19 cellular contexts compared by ENCODE assay signal in the genomic region with DNA sequence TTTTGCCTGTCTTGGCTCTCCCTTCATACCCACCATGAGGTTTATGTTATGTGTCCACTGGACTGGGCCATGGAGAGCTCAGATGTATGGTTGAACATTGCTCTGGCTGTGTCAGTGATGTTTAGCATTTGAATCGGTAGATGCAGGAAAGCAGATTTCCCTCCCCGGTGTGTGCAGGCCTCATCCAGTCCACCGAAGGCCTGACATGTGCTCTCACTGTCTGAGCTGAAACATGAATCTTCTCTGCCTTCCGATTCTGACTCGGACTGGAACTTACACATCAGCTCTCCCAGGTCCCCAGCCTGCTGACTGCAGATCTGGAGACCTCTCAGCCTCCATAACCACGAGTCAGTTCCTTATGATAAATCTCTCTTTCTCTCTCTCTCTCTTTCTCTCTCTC.
A peak's percentile ranks its signal among the peaks of the same experiment; 100 is the strongest.
DNase-seq lines count a peak whose midpoint lies in the region; ATAC-seq and TF ChIP-seq lines count a peak whose summit lies in the region.
"Had no signal": no experiment of that assay in that cellular context is flagged by ENCODE, and none has a peak within 500 bp of the region (broad histone marks: within the 10 kb centered on the region; RNA-seq: fewer than 3 reads in every experiment).

No MANE protein-coding gene starts in this region.

- no peak for ATAC-seq in activated T-cell treated with anti-CD3 and anti-CD28 coated beads, Interleukin-2, amount 50 U/mL, for 4 hours

- no peaks in the 10 kb centered on the region for H3K4me1 Mint-ChIP-seq in MCF 10A (ENCODE audit: insufficient read depth, unreplicated experiment)
- no peaks in the 10 kb centered on the region for H3K4me1 Mint-ChIP-seq in activated T-cell treated with anti-CD3 and anti-CD28 coated beads, Interleukin-2, amount 50 U/mL, for 4 hours (ENCODE audit: low read depth)

- dilution Hi-C loops in mammary epithelial cell (cut with HindIII; ENCODE audit: low sequenced_read_pairs) = no loop called here

- H3K9ac ChIP-seq in mammary epithelial cell (ENCODE audit: insufficient read depth, low read length) = no peak overlapping the region

- no peaks in the 10 kb centered on the region for H3K36me3 Mint-ChIP-seq in MCF 10A (ENCODE audit: insufficient read depth, unreplicated experiment)
- H3K36me3 Mint-ChIP-seq in activated T-cell treated with anti-CD3 and anti-CD28 coated beads, Interleukin-2, amount 50 U/mL, for 4 hours (ENCODE audit: insufficient read depth) = no peaks in the 10 kb centered on the region

- H3K36me3 ChIP-seq in mammary epithelial cell (ENCODE audit: insufficient read depth, low read length) (no peaks in the 10 kb centered on the region), esophagus muscularis mucosa (no peaks in the 10 kb centered on the region)
- H3K36me3 ChIP-seq: BE2C had no signal

- no peak overlapping the region for H3K27ac Mint-ChIP-seq in MCF 10A (ENCODE audit: low read depth, unreplicated experiment)

- 100% methylated on average over 3 of the region's 6 CpGs for WGBS in mammary epithelial cell (ENCODE audit: low coverage, missing lambda C conversion rate)
- WGBS in esophagus muscularis mucosa = 88% methylated on average over 6 of the region's 6 CpGs

- no TSS peak for BruUV-seq in mammary epithelial cell (replicated peaks; lab: Mats Ljungman, UMichigan)
- no TSS peak for BruUV-seq in MCF 10A (replicated peaks; lab: Mats Ljungman, UMichigan)

- DNase-seq in mammary epithelial cell = peak; percentile 13
- no peak for DNase-seq in MCF 10A (ENCODE audit: unreplicated experiment)
- DNase-seq in esophagus muscularis mucosa (ENCODE audit: extremely low spot score) = peak; percentile 60
- DNase-seq in mesenteric fat pad (ENCODE audit: low spot score) = peak; percentile 47
- no peak for DNase-seq in HK-2 (ENCODE audit: unreplicated experiment)
- DNase-seq in HCEC 1CT = no peak
- no peak for DNase-seq in activated T-cell treated with anti-CD3 and anti-CD28 coated beads, Interleukin-2, amount 50 U/mL, for 4 hours
- DNase-seq: BE2C; EL; GF-D8; KG1; NCI-H1105; NCI-H146; NCI-H2029 treated with DMSO at 0.1 percent for 48 hours; NCI-H345; NCI-H524; NCI-H774; NK-92 treated with Interleukin-12 subunit alpha and Interleukin-12 subunit beta, amount 100 ng/mL, for 24 hours had no signal

- H3K9me3 ChIP-seq in mammary epithelial cell (replicated peaks; ENCODE audit: insufficient read depth, low read length) (no peaks in the 10 kb centered on the region), esophagus muscularis mucosa (no peaks in the 10 kb centered on the region)
- H3K9me3 ChIP-seq: BE2C had no signal

- CTCF ChIA-PET in mammary epithelial cell (lab: Charles Lee; ENCODE audit: low non-redundant PET) (no interaction called here), MCF 10A (lab: Yijun Ruan, JAX) (interaction anchor here (0.8 to 0.9 kb wide), 2 partner anchors 42 to 250 kb away, joined by 4 to 5 read pairs; no protein-coding TSS in a partner anchor)

- H3K4me3 ChIP-seq in mammary epithelial cell (replicated peaks in 1 of 3; ENCODE audit: insufficient read depth in 1 of 3, low read depth in 2 of 3, low read length in 3 of 3) (no peak overlapping the region), esophagus muscularis mucosa (no peak overlapping the region)

- no peaks in the 10 kb centered on the region for H3K79me2 ChIP-seq in mammary epithelial cell (ENCODE audit: insufficient read depth, low read length)

- no peaks in the 10 kb centered on the region for H3K9me3 Mint-ChIP-seq in MCF 10A (ENCODE audit: unreplicated experiment)
- H3K9me3 Mint-ChIP-seq in activated T-cell treated with anti-CD3 and anti-CD28 coated beads, Interleukin-2, amount 50 U/mL, for 4 hours = no peaks in the 10 kb centered on the region

- TF ChIP-seq POLR2A in esophagus muscularis mucosa (IDR thresholded peaks at IDR 0.05; ENCODE audit: low read depth) = no peak

- H4K20me1 ChIP-seq in mammary epithelial cell (ENCODE audit: insufficient read depth, low read length) = no peaks in the 10 kb centered on the region

- intact Hi-C loops in mammary epithelial cell (cut with micrococcal nuclease) = no loop called here
- intact Hi-C loops in MCF 10A (cut with micrococcal nuclease) = no loop called here
- intact Hi-C loops in esophagus muscularis mucosa (cut with DNase I) = no loop called here

- H3K4me2 ChIP-seq in mammary epithelial cell (ENCODE audit: insufficient read depth, low read depth, low read length) = no peak overlapping the region

- TF ChIP-seq EP300 in esophagus muscularis mucosa (IDR thresholded peaks at IDR 0.05) = no peak

- H3K27me3 ChIP-seq in mammary epithelial cell (ENCODE audit: insufficient read depth, low read length) (no peaks in the 10 kb centered on the region), esophagus muscularis mucosa (peaks cover 0 to 13% (median 0%) of the 10 kb centered on the region in 4 donors)
- H3K27me3 ChIP-seq: BE2C had no signal

- TF ChIP-seq CTCF in mammary epithelial cell (conservative IDR thresholded peaks at IDR 0.05 in 1 of 2, IDR thresholded peaks at IDR 0.05 in 1 of 2; ENCODE audit: extremely low read depth in 1 of 2, insufficient read depth in 1 of 2, low read depth in 1 of 2, low read length in 2 of 2) (no peak), MCF 10A (IDR thresholded peaks at IDR 0.05; ENCODE audit: unreplicated experiment) (no peak), esophagus muscularis mucosa (IDR thresholded peaks at IDR 0.05) (no peak)

- no peak overlapping the region for H3K27ac ChIP-seq in mammary epithelial cell (ENCODE audit: insufficient read depth, low read depth, low read length)
- H3K27ac ChIP-seq in esophagus muscularis mucosa (replicated peaks in 1 of 4) = no peak overlapping the region
- H3K27ac ChIP-seq: RWPE1 had no signal

- POLR2A ChIA-PET in MCF 10A (lab: Yijun Ruan, JAX) = no interaction called here

- in situ Hi-C loops in mammary epithelial cell (cut with MboI; ENCODE audit: low sequenced_read_pairs in 2 of 2) = no loop called here

- peaks cover 39% of the 10 kb centered on the region for H3K27me3 Mint-ChIP-seq in MCF 10A (ENCODE audit: insufficient read depth, unreplicated experiment)
- H3K27me3 Mint-ChIP-seq in activated T-cell treated with anti-CD3 and anti-CD28 coated beads, Interleukin-2, amount 50 U/mL, for 4 hours (ENCODE audit: low read depth) = peaks cover 11% of the 10 kb centered on the region

- H3K4me1 ChIP-seq in mammary epithelial cell (ENCODE audit: insufficient read depth, low read length) = no peaks in the 10 kb centered on the region
- no peaks in the 10 kb centered on the region for H3K4me1 ChIP-seq in esophagus muscularis mucosa
- H3K4me1 ChIP-seq: BE2C had no signal

- H3K4me3 Mint-ChIP-seq in MCF 10A (ENCODE audit: unreplicated experiment) = no peak overlapping the region
- H3K4me3 Mint-ChIP-seq in activated T-cell treated with anti-CD3 and anti-CD28 coated beads, Interleukin-2, amount 50 U/mL, for 4 hours = no peak overlapping the region

- no peak overlapping the region for H2AFZ ChIP-seq in mammary epithelial cell (ENCODE audit: low read depth, low read length)

Comparison
In these comparisons a context has a peak if more than half of its experiments do, and no peak if none do; other contexts are left out.
1. DNase-seq: peak in mammary epithelial cell (single experiment), esophagus muscularis mucosa (single experiment) and mesenteric fat pad (single experiment); none in MCF 10A (single experiment), HK-2 (single experiment), HCEC 1CT (single experiment) and activated T-cell treated with anti-CD3 and anti-CD28 coated beads, Interleukin-2, amount 50 U/mL, for 4 hours (single experiment).